Comparison of ENCODE assay signal across 2 cellular contexts in the genomic region with DNA sequence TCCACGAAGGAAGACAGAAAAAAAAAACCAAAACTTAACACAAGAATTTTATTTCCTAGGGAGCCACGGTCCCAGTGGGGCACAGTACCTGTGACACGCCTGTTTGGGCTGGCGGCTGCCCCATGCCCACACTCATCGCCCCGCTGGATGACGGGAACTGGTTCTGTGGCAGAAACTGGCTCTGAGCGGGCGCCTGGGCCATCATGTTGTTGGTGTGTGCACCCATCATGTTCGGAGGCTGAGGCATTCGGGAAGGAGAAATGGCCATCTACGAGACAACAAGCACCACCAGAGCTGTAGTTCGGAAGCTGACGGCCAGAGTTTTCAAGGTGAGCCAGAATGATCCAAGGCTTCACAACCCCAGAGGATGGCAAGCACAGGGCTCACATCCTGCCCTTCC.
TF ChIP-seq lines count a peak whose summit lies in the region.

No MANE protein-coding gene starts in this region.

TF ChIP-seq in HepG2, 621 proteins besides CTCF, POLR2A, EP300 and RAD21 (continued from another document):
- no peak for TF ChIP-seq MED1 (CRISPR knock-in tag; IDR thresholded peaks at IDR 0.05)
- TF ChIP-seq, protein P1, sequence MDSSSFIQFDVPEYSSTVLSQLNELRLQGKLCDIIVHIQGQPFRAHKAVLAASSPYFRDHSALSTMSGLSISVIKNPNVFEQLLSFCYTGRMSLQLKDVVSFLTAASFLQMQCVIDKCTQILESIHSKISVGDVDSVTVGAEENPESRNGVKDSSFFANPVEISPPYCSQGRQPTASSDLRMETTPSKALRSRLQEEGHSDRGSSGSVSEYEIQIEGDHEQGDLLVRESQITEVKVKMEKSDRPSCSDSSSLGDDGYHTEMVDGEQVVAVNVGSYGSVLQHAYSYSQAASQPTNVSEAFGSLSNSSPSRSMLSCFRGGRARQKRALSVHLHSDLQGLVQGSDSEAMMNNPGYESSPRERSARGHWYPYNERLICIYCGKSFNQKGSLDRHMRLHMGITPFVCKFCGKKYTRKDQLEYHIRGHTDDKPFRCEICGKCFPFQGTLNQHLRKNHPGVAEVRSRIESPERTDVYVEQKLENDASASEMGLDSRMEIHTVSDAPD (CRISPR knock-in tag; IDR thresholded peaks at IDR 0.05) = no peak
TF ChIP-seq in HepG2: peak in this region for 1.

TF ChIP-seq in GM12891, 5 proteins besides CTCF, POLR2A, EP300 and RAD21 (continued from another document):
- TF ChIP-seq POU2F2 (IDR thresholded peaks at IDR 0.05; ENCODE audit: low read depth, low read length) (no peak), POLR2AphosphoS5 (IDR thresholded peaks at IDR 0.05; ENCODE audit: low read depth, low read length) (no peak)
TF ChIP-seq in GM12891: peak in this region for 0.
